ENCODE assay signal across 12 cellular contexts in genomic region chr14:90905531-90905930, GRCh38.
DNase-seq lines count a peak whose midpoint lies in the region; ATAC-seq, FAIRE-seq and TF ChIP-seq lines count a peak whose summit lies in the region.
"Had no signal": no experiment of that assay in that cellular context is flagged by ENCODE, and none has a peak within 500 bp of the region (broad histone marks: within the 10 kb centered on the region; RNA-seq: fewer than 3 reads in every experiment).

No MANE protein-coding gene starts in this region.

- no peak for TF ChIP-seq POLR2A in GM12891 (IDR thresholded peaks at IDR 0.05; ENCODE audit: low read depth, low read length)

- peaks cover 33% of the 10 kb centered on the region for H3K4me1 Mint-ChIP-seq in activated CD4-positive, alpha-beta T cell treated with anti-CD3 and anti-CD28 coated beads, Interleukin-2, amount 10 ng/mL, durations not matched to agents 24 days and 14 days

- intact Hi-C loops in activated CD4-positive, alpha-beta T cell treated with anti-CD3 and anti-CD28 coated beads, Interleukin-2, amount 10 ng/mL, durations not matched to agents 24 days and 14 days (cut with micrococcal nuclease): loop anchor here (1.0 to 10.0 kb wide), 4 partner anchors 65 to 379 kb away; partner anchors contain the start of gene RPS6KA5

- no peaks in the 10 kb centered on the region for H3K27me3 Mint-ChIP-seq in activated CD4-positive, alpha-beta T cell treated with anti-CD3 and anti-CD28 coated beads, Interleukin-2, amount 10 ng/mL, durations not matched to agents 24 days and 14 days

- no peaks in the 10 kb centered on the region for H3K9me3 Mint-ChIP-seq in activated CD4-positive, alpha-beta T cell treated with anti-CD3 and anti-CD28 coated beads, Interleukin-2, amount 10 ng/mL, durations not matched to agents 24 days and 14 days
- H3K9me3 Mint-ChIP-seq: HFFc6 had no signal

- no peak overlapping the region for H3K27ac Mint-ChIP-seq in activated CD4-positive, alpha-beta T cell treated with anti-CD3 and anti-CD28 coated beads, Interleukin-2, amount 10 ng/mL, durations not matched to agents 24 days and 14 days
- H3K27ac Mint-ChIP-seq: HFFc6 had no signal

- ATAC-seq in GM19351 (IDR thresholded peaks at IDR 0.05; ENCODE audit: unreplicated experiment) (peak; percentile 92), HG02884 (IDR thresholded peaks at IDR 0.05; ENCODE audit: unreplicated experiment) (peak; percentile 84), HG03045 (IDR thresholded peaks at IDR 0.05; ENCODE audit: unreplicated experiment) (no peak)
- ATAC-seq: left lobe of liver had no signal

- FAIRE-seq in GM12891 (lab: Jason Lieb, UNC): peak; percentile 66

- no peak overlapping the region for H3K4me3 Mint-ChIP-seq in activated CD4-positive, alpha-beta T cell treated with anti-CD3 and anti-CD28 coated beads, Interleukin-2, amount 10 ng/mL, durations not matched to agents 24 days and 14 days
- H3K4me3 Mint-ChIP-seq: HFFc6 had no signal

- DNase-seq in GM12891 (ENCODE audit: insufficient read length, low spot score) (peak; percentile 5), OCI-M1 (lab: John Stamatoyannopoulos, UW) (peak; percentile 34), midbrain (lab: John Stamatoyannopoulos, UW) (no peak), EL (no peak)
- no peak for DNase-seq in activated CD4-positive, alpha-beta T cell treated with anti-CD3 and anti-CD28 coated beads, Interleukin-2, amount 10 ng/mL, durations not matched to agents 24 days and 14 days
- DNase-seq: Caco-2, HFFc6, NCI-H2029 had no signal

- H3K36me3 Mint-ChIP-seq in activated CD4-positive, alpha-beta T cell treated with anti-CD3 and anti-CD28 coated beads, Interleukin-2, amount 10 ng/mL, durations not matched to agents 24 days and 14 days (ENCODE audit: low read depth): peaks cover 17% of the 10 kb centered on the region

TF ChIP-seq in GM12891, 5 proteins besides CTCF, POLR2A, EP300 and RAD21:
- TF ChIP-seq PAX5 (IDR thresholded peaks at IDR 0.05; ENCODE audit: insufficient read depth, low read length, severe bottlenecking): no peak
- no peak for TF ChIP-seq TAF1 (IDR thresholded peaks at IDR 0.05; ENCODE audit: low read depth, low read length)
- no peak for TF ChIP-seq POU2F2 (IDR thresholded peaks at IDR 0.05; ENCODE audit: low read depth, low read length)
- no peak for TF ChIP-seq POLR2AphosphoS5 (IDR thresholded peaks at IDR 0.05; ENCODE audit: low read depth, low read length)
- TF ChIP-seq SPI1 (IDR thresholded peaks at IDR 0.05; ENCODE audit: low read depth, low read length): peak; percentile 94

Comparison
In these comparisons a context has a peak if more than half of its experiments do, and no peak if none do; other contexts are left out.
1. DNase-seq: peak in GM12891 (single experiment) and OCI-M1 (single experiment); none in midbrain (single experiment), activated CD4-positive, alpha-beta T cell treated with anti-CD3 and anti-CD28 coated beads, Interleukin-2, amount 10 ng/mL, durations not matched to agents 24 days and 14 days (single experiment) and EL (single experiment).